ENCODE assay signal across 18 cellular contexts in the genomic region with DNA sequence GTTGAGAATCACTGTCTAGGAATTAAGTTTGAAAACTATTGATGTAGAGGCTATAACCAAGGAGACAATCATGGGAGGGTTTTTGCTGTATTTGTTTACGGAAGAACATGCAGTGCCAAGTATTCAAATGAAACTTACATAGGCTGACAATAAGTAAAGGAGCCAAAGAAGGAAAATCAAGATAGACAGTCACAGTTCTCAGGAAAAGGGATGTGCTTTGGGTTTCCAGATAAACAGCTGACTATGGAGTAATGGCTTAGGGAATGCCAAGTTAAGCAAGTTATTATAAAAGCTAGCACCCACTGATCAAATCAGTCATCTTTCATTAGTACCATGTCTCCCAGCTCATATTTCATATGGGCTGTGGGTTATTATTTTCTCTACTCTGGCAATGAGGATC. TPM values are rescaled to one million over a fixed set of nuclear protein-coding genes. Genes with fewer than 3 reads are reported as not detected.
DNase-seq lines count a peak whose midpoint lies in the region; ATAC-seq and TF ChIP-seq lines count a peak whose summit lies in the region.
"Had no signal": no experiment of that assay in that cellular context is flagged by ENCODE, and none has a peak within 500 bp of the region (broad histone marks: within the 10 kb centered on the region; RNA-seq: fewer than 3 reads in every experiment).

No MANE protein-coding gene starts in this region.

- TF ChIP-seq CTCF in spleen (IDR thresholded peaks at IDR 0.05 in 8 of 11, conservative IDR thresholded peaks at IDR 0.05 in 3 of 11): no peak

- H3K4me3 ChIP-seq in right cardiac atrium (ENCODE audit: low read length) (no peak overlapping the region), spleen (no peak overlapping the region)
- H3K4me3 ChIP-seq: A549 had no signal

- H3K9me3 ChIP-seq in right cardiac atrium (ENCODE audit: control insufficient read depth, low read length) (no peaks in the 10 kb centered on the region), spleen (peaks cover 0 to 6% (median 0%) of the 10 kb centered on the region in 8 donors)
- H3K9me3 ChIP-seq: A549 had no signal

- WGBS in right cardiac atrium: 53% methylated on average over 1 of the region's 1 CpG
- 57 to 75% (median 73%) methylated on average over 1 of the region's 1 CpG for WGBS in spleen, 5 donors

- H3K27ac ChIP-seq in right cardiac atrium (ENCODE audit: low read length): no peak overlapping the region
- H3K27ac ChIP-seq in spleen: peak overlapping the region in 6 of 8 donors; percentile 3 to 82 (median 23)
- H3K27ac ChIP-seq: A549, KMS-11 had no signal

- H3K27me3 ChIP-seq in right cardiac atrium (ENCODE audit: control insufficient read depth, insufficient read depth) (no peaks in the 10 kb centered on the region), spleen (replicated peaks in 1 of 7) (no peaks in the 10 kb centered on the region)

- H3K4me1 ChIP-seq in right cardiac atrium (ENCODE audit: control insufficient read depth, insufficient read depth, low read length): peaks cover 4% of the 10 kb centered on the region
- peaks cover 0 to 62% (median 16%) of the 10 kb centered on the region in 6 donors for H3K4me1 ChIP-seq in spleen

- no peak for TF ChIP-seq POLR2A in spleen (IDR thresholded peaks at IDR 0.05)

- intact Hi-C loops in right cardiac atrium (cut with DNase I): no loop called here
- intact Hi-C loops in left ventricle myocardium superior (cut with micrococcal nuclease): no loop called here
- intact Hi-C loops in spleen (cut with DNase I; ENCODE audit: low total_unique reads): no loop called here

- peak; percentile 46 to 82 for ATAC-seq in right cardiac atrium
- no peak for ATAC-seq in left ventricle myocardium superior
- ATAC-seq in GM21381 (IDR thresholded peaks at IDR 0.05; ENCODE audit: unreplicated experiment): no peak
- ATAC-seq in SK-N-SH treated with all-trans-retinoic acid at 6 μM for 48 hours: no peak
- ATAC-seq: A549, PC-3 had no signal

- DNase-seq in right cardiac atrium (no peak), left ventricle myocardium superior (no peak), fibroblast of peridontal ligament (ENCODE audit: extremely low read depth) (peak; percentile 56), spleen (no peak), KG1 (lab: John Stamatoyannopoulos, UW) (no peak)
- DNase-seq: Calu3; CD4-positive, alpha-beta T cell; H9; NCI-H1417 treated with DMSO at 0.1 percent for 48 hours; NCI-H1930; NCI-H345; NCI-H526; PC-3; RPMI8226 had no signal

- H3K36me3 ChIP-seq in spleen: no peaks in the 10 kb centered on the region

TF ChIP-seq in SK-N-SH treated with all-trans-retinoic acid at 6 μM for 48 hours, 23 proteins besides CTCF, POLR2A, EP300 and RAD21:
- TF ChIP-seq GLIS3 (CRISPR knock-in tag; IDR thresholded peaks at IDR 0.05) (no peak), ESRRG (CRISPR knock-in tag; IDR thresholded peaks at IDR 0.05) (no peak), ZFP30 (CRISPR knock-in tag; IDR thresholded peaks at IDR 0.05) (no peak), ZNF565 (CRISPR knock-in tag; conservative IDR thresholded peaks at IDR 0.05; ENCODE audit: low read depth) (no peak), PATZ1 (CRISPR knock-in tag; IDR thresholded peaks at IDR 0.05; ENCODE audit: borderline replicate concordance) (no peak), ZNF8 (CRISPR knock-in tag; IDR thresholded peaks at IDR 0.05) (no peak), RARB (CRISPR knock-in tag; IDR thresholded peaks at IDR 0.05) (no peak), ISL1 (CRISPR knock-in tag; IDR thresholded peaks at IDR 0.05) (no peak), BACH2 (CRISPR knock-in tag; IDR thresholded peaks at IDR 0.05; ENCODE audit: borderline replicate concordance) (no peak), SNAI2 (CRISPR knock-in tag; IDR thresholded peaks at IDR 0.05) (no peak), ZFP3 (CRISPR knock-in tag; IDR thresholded peaks at IDR 0.05) (no peak), TCF4 (CRISPR knock-in tag; IDR thresholded peaks at IDR 0.05; ENCODE audit: borderline replicate concordance) (no peak), CSDC2 (CRISPR knock-in tag; IDR thresholded peaks at IDR 0.05) (no peak), TOX (CRISPR knock-in tag; IDR thresholded peaks at IDR 0.05; ENCODE audit: borderline replicate concordance) (no peak), TSHZ2 (CRISPR knock-in tag; IDR thresholded peaks at IDR 0.05) (no peak), PPARA (CRISPR knock-in tag; IDR thresholded peaks at IDR 0.05; ENCODE audit: borderline replicate concordance) (no peak), ARNTL (CRISPR knock-in tag; IDR thresholded peaks at IDR 0.05; ENCODE audit: borderline replicate concordance, low read depth) (no peak), OSR1 (CRISPR knock-in tag; IDR thresholded peaks at IDR 0.05) (no peak)
- TF ChIP-seq, protein P1, sequence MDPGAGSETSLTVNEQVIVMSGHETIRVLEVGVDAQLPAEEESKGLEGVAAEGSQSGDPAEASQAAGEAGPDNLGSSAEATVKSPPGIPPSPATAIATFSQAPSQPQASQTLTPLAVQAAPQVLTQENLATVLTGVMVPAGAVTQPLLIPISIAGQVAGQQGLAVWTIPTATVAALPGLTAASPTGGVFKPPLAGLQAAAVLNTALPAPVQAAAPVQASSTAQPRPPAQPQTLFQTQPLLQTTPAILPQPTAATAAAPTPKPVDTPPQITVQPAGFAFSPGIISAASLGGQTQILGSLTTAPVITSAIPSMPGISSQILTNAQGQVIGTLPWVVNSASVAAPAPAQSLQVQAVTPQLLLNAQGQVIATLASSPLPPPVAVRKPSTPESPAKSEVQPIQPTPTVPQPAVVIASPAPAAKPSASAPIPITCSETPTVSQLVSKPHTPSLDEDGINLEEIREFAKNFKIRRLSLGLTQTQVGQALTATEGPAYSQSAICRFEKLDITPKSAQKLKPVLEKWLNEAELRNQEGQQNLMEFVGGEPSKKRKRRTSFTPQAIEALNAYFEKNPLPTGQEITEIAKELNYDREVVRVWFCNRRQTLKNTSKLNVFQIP (CRISPR knock-in tag; IDR thresholded peaks at IDR 0.05; ENCODE audit: borderline replicate concordance, low read depth): no peak
- TF ChIP-seq, protein P2, sequence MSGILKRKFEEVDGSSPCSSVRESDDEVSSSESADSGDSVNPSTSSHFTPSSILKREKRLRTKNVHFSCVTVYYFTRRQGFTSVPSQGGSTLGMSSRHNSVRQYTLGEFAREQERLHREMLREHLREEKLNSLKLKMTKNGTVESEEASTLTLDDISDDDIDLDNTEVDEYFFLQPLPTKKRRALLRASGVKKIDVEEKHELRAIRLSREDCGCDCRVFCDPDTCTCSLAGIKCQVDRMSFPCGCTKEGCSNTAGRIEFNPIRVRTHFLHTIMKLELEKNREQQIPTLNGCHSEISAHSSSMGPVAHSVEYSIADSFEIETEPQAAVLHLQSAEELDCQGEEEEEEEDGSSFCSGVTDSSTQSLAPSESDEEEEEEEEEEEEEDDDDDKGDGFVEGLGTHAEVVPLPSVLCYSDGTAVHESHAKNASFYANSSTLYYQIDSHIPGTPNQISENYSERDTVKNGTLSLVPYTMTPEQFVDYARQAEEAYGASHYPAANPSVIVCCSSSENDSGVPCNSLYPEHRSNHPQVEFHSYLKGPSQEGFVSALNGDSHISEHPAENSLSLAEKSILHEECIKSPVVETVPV (CRISPR knock-in tag; IDR thresholded peaks at IDR 0.05): no peak

RNA-seq across cellular contexts. Expression of gene GNG12, which starts 21.5 kb away (rescaled TPM):
- 10 to 100 TPM; 30.1 to 44.9 (median 32.1) TPM for total RNA-seq in right cardiac atrium
- 12.2 TPM for polyA plus RNA-seq in right cardiac atrium
- total RNA-seq in left ventricle myocardium superior: 34.1 TPM
- total RNA-seq in spleen: 100 to 1,000 TPM in 2 of 7 donors, 10 to 100 TPM in 5; 52.3 to 102 (median 88.0) TPM
- 10 to 100 TPM; 15.2 to 36.5 (median 16.2) TPM for polyA plus RNA-seq in spleen
- total RNA-seq: CD4-positive, alpha-beta T cell had no signal

Comparison
In these comparisons a context has a peak if more than half of its experiments do, and no peak if none do; other contexts are left out.
1. ATAC-seq: peak in right cardiac atrium (2 of 2); none in left ventricle myocardium superior (single experiment), GM21381 (single experiment) and SK-N-SH treated with all-trans-retinoic acid at 6 μM for 48 hours (single experiment).